26 cellular contexts compared by ENCODE assay signal in the genomic region with DNA sequence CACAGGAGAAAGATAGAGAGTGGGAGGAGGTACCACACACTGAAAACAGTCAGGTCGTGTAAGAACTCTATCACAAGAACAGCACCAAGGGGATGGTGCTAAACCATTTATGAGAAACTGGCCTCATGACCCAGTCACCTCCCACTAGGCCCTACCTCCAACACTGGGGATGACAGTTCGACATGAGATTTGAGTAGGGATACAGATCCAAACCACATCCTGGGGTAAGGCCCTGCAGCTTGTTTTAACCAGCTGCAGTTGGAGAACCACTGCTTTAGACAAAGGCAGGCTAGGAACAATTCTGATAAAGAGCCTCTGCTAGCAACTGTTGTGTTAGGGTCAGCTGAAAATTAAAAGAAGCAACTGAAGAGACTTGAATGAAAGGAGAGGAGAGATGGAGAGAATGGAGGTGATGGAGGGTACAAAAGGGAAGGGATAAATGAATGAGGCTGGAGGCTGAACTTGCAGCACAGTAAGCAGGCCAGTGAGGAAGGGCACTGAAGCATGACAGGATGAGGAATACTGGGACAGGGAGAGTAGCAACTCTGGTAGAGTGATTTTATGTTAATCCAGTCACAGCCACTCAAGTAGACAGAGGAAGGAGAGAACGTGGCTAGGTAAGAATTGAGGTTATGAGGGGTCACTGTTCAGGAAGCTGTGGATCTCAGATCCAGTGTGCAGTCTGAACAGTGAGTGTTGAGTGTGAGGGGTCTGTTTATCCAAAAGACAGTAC.
"Had no signal": no experiment of that assay in that cellular context is flagged by ENCODE, and none has a peak within 500 bp of the region (broad histone marks: within the 10 kb centered on the region; RNA-seq: fewer than 3 reads in every experiment).

No MANE protein-coding gene starts in this region.

- H3K27ac Mint-ChIP-seq: activated CD8-positive, alpha-beta T cell treated with anti-CD3 and anti-CD28 coated beads for 36 hours; activated naive CD4-positive, alpha-beta T cell treated with anti-CD3 and anti-CD28 coated beads, Interleukin-2, amount 50 U/mL, for 72 hours; activated T-helper 17 cell treated with anti-CD3 and anti-CD28 coated beads, Interleukin-2, amount 50 U/mL, for 72 hours; dendritic cell treated with granulocyte-macrophage colony-stimulating factor and Interleukin-4, amounts not matched to agents 40 ng/mL and 50 ng/mL, for 4 days; memory B cell; naive thymus-derived CD8-positive, alpha-beta T cell; stimulated activated memory B cell treated with anti-CD40 and anti-IgM and Interleukin-4, amounts not matched to agents 10 μg/mL and 1 μg/mL and 100 μg/mL, for 72 hours; stimulated activated naive CD8-positive, alpha-beta T cell treated with anti-CD3 and anti-CD28 coated beads, Interleukin-15, amount 100 ng/mL, for 72 hours; T-helper 17 cell; WTC11 had no signal

- H3K27me3 Mint-ChIP-seq: activated CD8-positive, alpha-beta T cell treated with anti-CD3 and anti-CD28 coated beads for 36 hours; activated T-helper 17 cell treated with anti-CD3 and anti-CD28 coated beads, Interleukin-2, amount 50 U/mL, for 72 hours; central memory CD8-positive, alpha-beta T cell; dendritic cell treated with granulocyte-macrophage colony-stimulating factor and Interleukin-4, amounts not matched to agents 40 ng/mL and 50 ng/mL, for 4 days; memory B cell; naive thymus-derived CD8-positive, alpha-beta T cell; stimulated activated memory B cell treated with anti-CD40 and anti-IgM and Interleukin-4, amounts not matched to agents 10 μg/mL and 1 μg/mL and 100 μg/mL, for 72 hours; stimulated activated naive CD8-positive, alpha-beta T cell treated with anti-CD3 and anti-CD28 coated beads, Interleukin-15, amount 100 ng/mL, for 72 hours; T-helper 17 cell had no signal

- H3K4me3 Mint-ChIP-seq: activated CD8-positive, alpha-beta T cell treated with anti-CD3 and anti-CD28 coated beads for 36 hours; activated T-cell treated with anti-CD3 and anti-CD28 coated beads, Interleukin-2, amount 50 U/mL, for 4 hours; activated T-helper 17 cell treated with anti-CD3 and anti-CD28 coated beads, Interleukin-2, amount 50 U/mL, for 72 hours; central memory CD8-positive, alpha-beta T cell; dendritic cell treated with granulocyte-macrophage colony-stimulating factor and Interleukin-4, amounts not matched to agents 40 ng/mL and 50 ng/mL, for 4 days; memory B cell; naive thymus-derived CD8-positive, alpha-beta T cell; neural crest cell; stimulated activated memory B cell treated with anti-CD40 and anti-IgM and Interleukin-4, amounts not matched to agents 10 μg/mL and 1 μg/mL and 100 μg/mL, for 72 hours; stimulated activated naive CD8-positive, alpha-beta T cell treated with anti-CD3 and anti-CD28 coated beads, Interleukin-15, amount 100 ng/mL, for 72 hours; T-helper 17 cell; WTC11 had no signal

- H3K36me3 Mint-ChIP-seq: activated naive CD4-positive, alpha-beta T cell treated with anti-CD3 and anti-CD28 coated beads, Interleukin-2, amount 50 U/mL, for 72 hours; memory B cell; naive thymus-derived CD8-positive, alpha-beta T cell; stimulated activated memory B cell treated with anti-CD40 and anti-IgM and Interleukin-4, amounts not matched to agents 10 μg/mL and 1 μg/mL and 100 μg/mL, for 72 hours; WTC11 had no signal

- H3K36me3 ChIP-seq: breast epithelium had no signal

- H3K27ac ChIP-seq: breast epithelium, skin epidermis, upper lobe of left lung had no signal

- H3K9me3 Mint-ChIP-seq: activated CD8-positive, alpha-beta T cell treated with anti-CD3 and anti-CD28 coated beads for 36 hours; activated naive CD4-positive, alpha-beta T cell treated with anti-CD3 and anti-CD28 coated beads, Interleukin-2, amount 50 U/mL, for 72 hours; activated T-cell treated with anti-CD3 and anti-CD28 coated beads, Interleukin-2, amount 50 U/mL, for 4 hours; activated T-helper 17 cell treated with anti-CD3 and anti-CD28 coated beads, Interleukin-2, amount 50 U/mL, for 72 hours; central memory CD8-positive, alpha-beta T cell; dendritic cell treated with granulocyte-macrophage colony-stimulating factor and Interleukin-4, amounts not matched to agents 40 ng/mL and 50 ng/mL, for 4 days; memory B cell; naive thymus-derived CD8-positive, alpha-beta T cell; neural crest cell; stimulated activated memory B cell treated with anti-CD40 and anti-IgM and Interleukin-4, amounts not matched to agents 10 μg/mL and 1 μg/mL and 100 μg/mL, for 72 hours; stimulated activated naive CD8-positive, alpha-beta T cell treated with anti-CD3 and anti-CD28 coated beads, Interleukin-15, amount 100 ng/mL, for 72 hours; WTC11 had no signal

- DNase-seq: activated CD4-positive, alpha-beta T cell treated with anti-CD3 and anti-CD28 coated beads for 1 hour; activated CD4-positive, alpha-beta T cell treated with anti-CD3 and anti-CD28 coated beads, Interleukin-2, amount 50 U/mL, for 1 hour; activated CD8-positive, alpha-beta T cell treated with anti-CD3 and anti-CD28 coated beads for 36 hours; activated T-cell treated with anti-CD3 and anti-CD28 coated beads, Interleukin-2, amount 50 U/mL, for 4 hours; glutamatergic neuron; left colon; naive thymus-derived CD8-positive, alpha-beta T cell; posterior cingulate gyrus; stimulated activated CD4-positive, alpha-beta T cell treated with anti-CD3 and anti-CD28 coated beads, Interleukin-4, amount 100 ng/mL, for 24 hours; stimulated activated naive CD8-positive, alpha-beta T cell treated with anti-CD3 and anti-CD28 coated beads, Interleukin-15, amount 100 ng/mL, for 72 hours; substantia nigra; T-helper 17 cell; T1000; upper lobe of left lung had no signal

- H3K27me3 ChIP-seq: breast epithelium, upper lobe of left lung had no signal

- H3K4me1 Mint-ChIP-seq: activated T-helper 17 cell treated with anti-CD3 and anti-CD28 coated beads, Interleukin-2, amount 50 U/mL, for 72 hours; central memory CD8-positive, alpha-beta T cell; memory B cell; naive thymus-derived CD8-positive, alpha-beta T cell; neural crest cell; stimulated activated memory B cell treated with anti-CD40 and anti-IgM and Interleukin-4, amounts not matched to agents 10 μg/mL and 1 μg/mL and 100 μg/mL, for 72 hours; stimulated activated naive CD8-positive, alpha-beta T cell treated with anti-CD3 and anti-CD28 coated beads, Interleukin-15, amount 100 ng/mL, for 72 hours; T-helper 17 cell; WTC11 had no signal

- H3K4me1 ChIP-seq: breast epithelium, upper lobe of left lung had no signal

- FAIRE-seq: frontal cortex, islet of Langerhans had no signal

- H3K4me3 ChIP-seq: breast epithelium, skin epidermis, upper lobe of left lung had no signal

- H3K9me3 ChIP-seq: breast epithelium, upper lobe of left lung had no signal
